9 cellular contexts compared by ENCODE assay signal in the genomic region with DNA sequence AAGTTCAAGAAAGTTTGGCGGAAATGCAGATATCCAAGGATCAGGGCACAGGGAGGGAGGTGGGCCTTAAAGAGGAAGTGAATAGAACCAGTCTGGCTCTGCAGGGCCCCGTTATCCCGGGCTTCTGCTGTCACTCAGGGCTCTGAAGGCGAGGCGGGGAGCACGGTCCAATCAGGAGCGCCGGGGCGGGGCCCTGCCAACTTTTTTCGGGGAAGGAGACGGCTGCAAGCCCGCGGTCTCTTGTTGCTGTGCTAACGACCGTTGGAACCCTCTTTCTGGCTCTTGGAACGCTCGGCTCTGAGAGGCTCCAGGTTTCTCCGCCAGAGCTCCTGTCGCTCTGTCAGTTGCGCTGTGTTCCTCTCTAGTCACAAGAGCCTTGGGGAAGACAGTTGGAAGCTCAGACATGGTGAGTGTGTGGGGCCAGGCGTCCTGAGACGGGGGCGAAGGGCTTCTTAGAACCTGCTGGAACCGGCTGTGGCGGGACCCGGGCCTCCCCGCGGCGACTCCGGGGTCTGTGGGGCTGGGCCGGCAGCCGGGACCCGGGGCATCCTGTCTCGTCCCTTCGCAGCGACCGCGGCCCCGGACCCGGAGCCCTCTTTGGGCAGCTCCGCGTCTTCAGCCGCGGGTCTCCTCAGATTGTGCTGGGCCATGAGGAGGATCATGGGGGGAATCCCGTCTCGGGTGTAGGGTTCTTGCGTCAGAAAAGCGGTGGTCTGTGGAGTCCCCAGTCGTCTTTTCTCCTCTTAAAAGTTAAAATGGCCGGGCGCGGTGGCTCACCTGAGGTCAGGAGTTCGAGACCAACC. TPM values are rescaled to one million over a fixed set of nuclear protein-coding genes. Genes with fewer than 3 reads are reported as not detected.
DNase-seq lines count a peak whose midpoint lies in the region; ATAC-seq, FAIRE-seq and TF ChIP-seq lines count a peak whose summit lies in the region.
"Had no signal": no experiment of that assay in that cellular context is flagged by ENCODE, and none has a peak within 500 bp of the region (broad histone marks: within the 10 kb centered on the region; RNA-seq: fewer than 3 reads in every experiment).

No MANE protein-coding gene starts in this region.

- FAIRE-seq in GM12878 (lab: Jason Lieb, UNC): no peak

- no peak overlapping the region for H3K4me3 Mint-ChIP-seq in Calu3 (ENCODE audit: low read depth, unreplicated experiment)

- RAD21 ChIA-PET in GM12878 (lab: Charles Lee; ENCODE audit: unreplicated experiment): no interaction called here

- no peaks in the 10 kb centered on the region for H3K4me1 ChIP-seq in GM12878 (ENCODE audit: control insufficient read depth, insufficient read depth, low read length)

- peak overlapping the region; percentile 68 for H3K27ac ChIP-seq in GM12878 (ENCODE audit: control insufficient read depth, insufficient read depth)
- H3K27ac ChIP-seq: PC-9 had no signal

- H3K27ac Mint-ChIP-seq in Calu3 (ENCODE audit: unreplicated experiment): no peak overlapping the region

- H3K36me3 Mint-ChIP-seq in Calu3 (ENCODE audit: insufficient read depth, unreplicated experiment): no peaks in the 10 kb centered on the region

- no peaks in the 10 kb centered on the region for H3K27me3 Mint-ChIP-seq in Calu3 (ENCODE audit: unreplicated experiment)

- intact Hi-C loops in GM12878 (cut with micrococcal nuclease; ENCODE audit: unreplicated experiment) (no loop called here), Calu3 (cut with micrococcal nuclease; ENCODE audit: unreplicated experiment) (no loop called here)

- H3K4me1 Mint-ChIP-seq in Calu3 (ENCODE audit: low read depth, unreplicated experiment): no peaks in the 10 kb centered on the region

- H3K9me3 Mint-ChIP-seq in Calu3 (ENCODE audit: low read depth, unreplicated experiment): peaks cover 15% of the 10 kb centered on the region

- WGBS in GM12878 (ENCODE audit: insufficient coverage, insufficient replicate concordance, low lambda C conversion rate, missing lambda C conversion rate): 1% methylated on average over 53 of the region's 53 CpGs

- TF ChIP-seq RAD21 in GM12878 (IDR thresholded peaks at IDR 0.05; ENCODE audit: insufficient read depth, low read depth, low read length): no peak

- H3K79me2 ChIP-seq in GM12878 (ENCODE audit: control insufficient read depth, insufficient read depth, low read length): no peaks in the 10 kb centered on the region

- TF ChIP-seq CTCF in GM12878 (IDR thresholded peaks at IDR 0.05 in 2 of 3, conservative IDR thresholded peaks at IDR 0.05 in 1 of 3; ENCODE audit: control insufficient read depth in 2 of 3, extremely low read depth in 1 of 3, insufficient read depth in 1 of 3, low read depth in 3 of 3, low read length in 3 of 3) (no peak), Calu3 (IDR thresholded peaks at IDR 0.05; ENCODE audit: unreplicated experiment) (no peak)

- BruUV-seq in GM12878 (replicated peaks; lab: Mats Ljungman, UMichigan) (TSS peak; percentile 87), Calu3 (replicated peaks; lab: Mats Ljungman, UMichigan) (no TSS peak)

- in situ Hi-C loops in GM12878 (cut with MboI): no loop called here

- TF ChIP-seq POLR2A in GM12878 (IDR thresholded peaks at IDR 0.05; ENCODE audit: low read depth, low read length): peak; percentile 63

- H2AFZ ChIP-seq in GM12878 (ENCODE audit: control insufficient read depth, low read depth, low read length): peak overlapping the region; percentile 72
- H2AFZ ChIP-seq: PC-9 had no signal

- TF ChIP-seq EP300 in GM12878 (IDR thresholded peaks at IDR 0.05; ENCODE audit: borderline replicate concordance in 1 of 2, control insufficient read depth in 1 of 2, low read depth in 2 of 2, low read length in 2 of 2): no peak

- SMC1A ChIA-PET in GM12878 (lab: Charles Lee; ENCODE audit: uncharacterized antibody, unreplicated experiment): interaction anchor here (2.0 kb wide), 1 partner anchor 168 kb away, joined by 5 read pairs; a partner anchor contains a TSS

- POLR2A ChIA-PET in GM12878 (lab: Charles Lee): interaction anchor here (0.5 to 0.6 kb wide), 2 partner anchors 206 to 787 kb away, joined by 3 read pairs; no protein-coding TSS in a partner anchor

- ATAC-seq in HG02759 (IDR thresholded peaks at IDR 0.05; ENCODE audit: unreplicated experiment): peak; percentile 78
- peak; percentile 74 for ATAC-seq in GM12878
- no peak for ATAC-seq in HG03571 (IDR thresholded peaks at IDR 0.05; ENCODE audit: unreplicated experiment)

- peak overlapping the region; percentile 71 for H3K9ac ChIP-seq in GM12878 (ENCODE audit: control insufficient read depth, insufficient read depth, low read length)

- CTCF ChIA-PET in GM12878 (lab: Yijun Ruan, JAX): interaction anchor here (2.4 to 4.1 kb wide), 3 partner anchors 45 to 168 kb away, joined by 22 to 33 read pairs (median 26); a partner anchor contains a TSS
- CTCF ChIA-PET in Calu3 (lab: Charles Lee): no interaction called here

- H4K20me1 ChIP-seq in GM12878 (ENCODE audit: control insufficient read depth, insufficient read depth): no peaks in the 10 kb centered on the region

- peaks cover 4% of the 10 kb centered on the region; the same call in 2 of the 3 replicates for H3K9me3 ChIP-seq in GM12878 (replicated peaks; ENCODE audit: control insufficient read depth, insufficient read depth, low read length)

- DNase-seq in DMS 273 treated with DMSO at 0.1 percent for 48 hours (lab: John Stamatoyannopoulos, UW) (peak; percentile 83), T-helper 2 cell (peak in 4 of 5 experiments; percentile 17 to 76 (median 34)), GM12878 (ENCODE audit: low read depth, low spot score) (peak; percentile 16), iPS DF 4.7 (ENCODE audit: extremely low read depth, low spot score) (peak; percentile 44), renal cortical epithelial cell (ENCODE audit: low read depth) (peak; percentile 39), Calu3 (no peak)

- no peaks in the 10 kb centered on the region for H3K36me3 ChIP-seq in GM12878 (ENCODE audit: control insufficient read depth in 2 of 2, insufficient read depth in 2 of 2, low read length in 1 of 2)

- H3K4me2 ChIP-seq in GM12878 (ENCODE audit: control insufficient read depth, insufficient read depth): peak overlapping the region; percentile 65
- H3K4me2 ChIP-seq: PC-9 had no signal

- H3K27me3 ChIP-seq in GM12878 (replicated peaks in 1 of 2; ENCODE audit: control insufficient read depth in 2 of 2, insufficient read depth in 2 of 2, low read length in 1 of 2): no peaks in the 10 kb centered on the region

- peak overlapping the region; percentile 52 for H3K4me3 ChIP-seq in GM12878
- H3K4me3 ChIP-seq: PC-9 had no signal

RNA-seq across cellular contexts. Expression of a gene that starts 27.7 kb away (rescaled TPM):
- 1.1 and 1.4 TPM in 2 replicates for total RNA-seq in GM12878 (2013; cell fraction: nucleolus; rRNA removed)
- total RNA-seq in GM12878 (2014; rRNA removed) (0.96 and 1.0 TPM in 2 replicates), GM12878 (2014; rRNA removed; fragmentation: Illumina TruSeq; extraction: Trizol) (1.0 and 1.1 TPM in 2 replicates), GM12878 (2021) (1.1 and 1.4 TPM in 2 replicates), renal cortical epithelial cell (3.1 and 11.7 TPM in 2 replicates), Calu3 (2022) (not detected in 2 replicates)
- polyA plus RNA-seq in GM12878 (2011; ENCODE audit: low read depth): 2.2 TPM
- polyA plus RNA-seq in GM12878 (2011; rRNA removed) (0.16 and 0.24 TPM in 2 replicates), GM12878 (2014; fragmentation: Illumina TruSeq; extraction: Trizol) (0.93 and 1.5 TPM in 2 replicates), GM12878 (2014; fragmentation: Nextera tagmentation; extraction: Ambion mirVana) (under 1 TPM; 0.16 to 0.26 TPM), GM12878 (2014; rRNA removed) (0.38 and 0.47 TPM in 2 replicates), GM12878 (2016; fragmentation: Nextera tagmentation; extraction: Ambion mirVana) (under 1 TPM; 0.42 to 0.96 TPM)
- 0.07 and 0.10 TPM in 2 replicates for polyA plus RNA-seq in GM12878 (2011; cell fraction: cytosol; rRNA removed)
- polyA plus RNA-seq in GM12878 (2011; cell fraction: nucleus; rRNA removed): 0.09 and 0.13 TPM in 2 replicates
- 2.9 and 3.5 TPM in 2 replicates for polyA plus RNA-seq in GM12878 (2012)
- 0.07 and 0.10 TPM in 2 replicates for polyA minus RNA-seq in GM12878 (2011; rRNA and poly(A)+ RNA removed)
- polyA minus RNA-seq in GM12878 (2011; cell fraction: cytosol; rRNA and poly(A)+ RNA removed): not detected in 2 replicates
- 0.10 and 0.12 TPM in 2 replicates for polyA minus RNA-seq in GM12878 (2011; cell fraction: nucleus; rRNA and poly(A)+ RNA removed)

RNA-seq across cellular contexts. Expression of a gene that starts 39.5 kb away (rescaled TPM):
- total RNA-seq in GM12878 (2013; cell fraction: nucleolus; rRNA removed): 24.9 and 26.8 TPM in 2 replicates
- total RNA-seq in GM12878 (2014; rRNA removed): 0.68 and 1.3 TPM in 2 replicates
- total RNA-seq in GM12878 (2014; rRNA removed; fragmentation: Illumina TruSeq; extraction: Trizol): 1.1 and 1.7 TPM in 2 replicates
- total RNA-seq in GM12878 (2021): 0.74 TPM in 2 replicates
- 0.43 TPM for polyA plus RNA-seq in GM12878 (2011; ENCODE audit: low read depth)
- polyA plus RNA-seq in GM12878 (2011; rRNA removed): 1.3 and 1.8 TPM in 2 replicates
- polyA plus RNA-seq in GM12878 (2011; cell fraction: cytosol; rRNA removed): 0.52 and 0.69 TPM in 2 replicates
- polyA plus RNA-seq in GM12878 (2011; cell fraction: nucleus; rRNA removed): 1.2 TPM in 2 replicates
- polyA plus RNA-seq in GM12878 (2012): 0.79 and 0.83 TPM in 2 replicates
- polyA plus RNA-seq in GM12878 (2014; fragmentation: Illumina TruSeq; extraction: Trizol): 0.63 and 0.97 TPM in 2 replicates
- polyA plus RNA-seq in GM12878 (2014; fragmentation: Nextera tagmentation; extraction: Ambion mirVana): under 1 TPM; 0.24 to 0.79 TPM
- 0.30 and 0.33 TPM in 2 replicates for polyA plus RNA-seq in GM12878 (2014; rRNA removed)
- under 1 TPM; 0.44 to 0.82 TPM for polyA plus RNA-seq in GM12878 (2016; fragmentation: Nextera tagmentation; extraction: Ambion mirVana)
- 2.6 and 3.7 TPM in 2 replicates for polyA minus RNA-seq in GM12878 (2011; rRNA and poly(A)+ RNA removed)
- 0.52 and 1.7 TPM in 2 replicates for polyA minus RNA-seq in GM12878 (2011; cell fraction: cytosol; rRNA and poly(A)+ RNA removed)
- 1.7 and 2.1 TPM in 2 replicates for polyA minus RNA-seq in GM12878 (2011; cell fraction: nucleus; rRNA and poly(A)+ RNA removed)
- 0.17 and 1.0 TPM in 2 replicates for total RNA-seq in renal cortical epithelial cell
- 0.49 and 0.66 TPM in 2 replicates for total RNA-seq in Calu3 (2022)

RNA-seq across cellular contexts. Expression of a gene that starts 47.9 kb away (rescaled TPM):
- total RNA-seq in GM12878 (2013; cell fraction: nucleolus; rRNA removed): 19.3 and 20.3 TPM in 2 replicates
- total RNA-seq in GM12878 (2014; rRNA removed) (2.3 and 3.8 TPM in 2 replicates), GM12878 (2014; rRNA removed; fragmentation: Illumina TruSeq; extraction: Trizol) (4.9 and 5.1 TPM in 2 replicates), GM12878 (2021) (1.5 and 2.5 TPM in 2 replicates), renal cortical epithelial cell (8.2 and 16.3 TPM in 2 replicates), Calu3 (2022) (2.0 and 4.5 TPM in 2 replicates)
- polyA plus RNA-seq in GM12878 (2011; ENCODE audit: low read depth): 1.5 TPM
- polyA plus RNA-seq in GM12878 (2011; rRNA removed) (4.5 and 5.0 TPM in 2 replicates), GM12878 (2014; fragmentation: Illumina TruSeq; extraction: Trizol) (2.4 and 2.5 TPM in 2 replicates), GM12878 (2014; fragmentation: Nextera tagmentation; extraction: Ambion mirVana) (1 to 10 TPM; 2.5 to 2.8 TPM), GM12878 (2014; rRNA removed) (1.4 and 2.0 TPM in 2 replicates), GM12878 (2016; fragmentation: Nextera tagmentation; extraction: Ambion mirVana) (1 to 10 TPM; 2.9 TPM)
- polyA plus RNA-seq in GM12878 (2011; cell fraction: cytosol; rRNA removed): 1.8 and 2.1 TPM in 2 replicates
- polyA plus RNA-seq in GM12878 (2011; cell fraction: nucleus; rRNA removed): 3.5 and 4.0 TPM in 2 replicates
- 2.6 and 3.9 TPM in 2 replicates for polyA plus RNA-seq in GM12878 (2012)
- 4.3 and 6.5 TPM in 2 replicates for polyA minus RNA-seq in GM12878 (2011; rRNA and poly(A)+ RNA removed)
- polyA minus RNA-seq in GM12878 (2011; cell fraction: cytosol; rRNA and poly(A)+ RNA removed): 1.1 and 4.5 TPM in 2 replicates
- polyA minus RNA-seq in GM12878 (2011; cell fraction: nucleus; rRNA and poly(A)+ RNA removed): 6.2 and 7.2 TPM in 2 replicates

RNA-seq across cellular contexts. Expression of a gene that starts 56.8 kb away (rescaled TPM):
- 13.9 and 16.3 TPM in 2 replicates for total RNA-seq in GM12878 (2013; cell fraction: nucleolus; rRNA removed)
- total RNA-seq in GM12878 (2014; rRNA removed) (0.79 and 0.82 TPM in 2 replicates), GM12878 (2014; rRNA removed; fragmentation: Illumina TruSeq; extraction: Trizol) (1.5 and 1.8 TPM in 2 replicates), GM12878 (2021) (1.2 and 1.3 TPM in 2 replicates), renal cortical epithelial cell (4.3 and 7.9 TPM in 2 replicates), Calu3 (2022) (3.0 and 3.7 TPM in 2 replicates)
- 3.3 TPM for polyA plus RNA-seq in GM12878 (2011; ENCODE audit: low read depth)
- polyA plus RNA-seq in GM12878 (2011; rRNA removed) (0.95 and 1.0 TPM in 2 replicates), GM12878 (2014; fragmentation: Illumina TruSeq; extraction: Trizol) (2.0 and 2.5 TPM in 2 replicates), GM12878 (2014; fragmentation: Nextera tagmentation; extraction: Ambion mirVana) (1 to 10 TPM; 1.7 to 1.8 TPM), GM12878 (2014; rRNA removed) (1.0 and 1.3 TPM in 2 replicates), GM12878 (2016; fragmentation: Nextera tagmentation; extraction: Ambion mirVana) (1 to 10 TPM; 2.5 to 2.9 TPM)
- polyA plus RNA-seq in GM12878 (2011; cell fraction: cytosol; rRNA removed): 0.32 and 0.34 TPM in 2 replicates
- 1.5 and 1.6 TPM in 2 replicates for polyA plus RNA-seq in GM12878 (2011; cell fraction: nucleus; rRNA removed)
- polyA plus RNA-seq in GM12878 (2012): 3.2 and 5.3 TPM in 2 replicates
- 1.3 and 1.8 TPM in 2 replicates for polyA minus RNA-seq in GM12878 (2011; rRNA and poly(A)+ RNA removed)
- not detected in 2 replicates for polyA minus RNA-seq in GM12878 (2011; cell fraction: cytosol; rRNA and poly(A)+ RNA removed)
- polyA minus RNA-seq in GM12878 (2011; cell fraction: nucleus; rRNA and poly(A)+ RNA removed): 0.60 and 1.1 TPM in 2 replicates
